19 cellular contexts compared by ENCODE assay signal in the genomic region with DNA sequence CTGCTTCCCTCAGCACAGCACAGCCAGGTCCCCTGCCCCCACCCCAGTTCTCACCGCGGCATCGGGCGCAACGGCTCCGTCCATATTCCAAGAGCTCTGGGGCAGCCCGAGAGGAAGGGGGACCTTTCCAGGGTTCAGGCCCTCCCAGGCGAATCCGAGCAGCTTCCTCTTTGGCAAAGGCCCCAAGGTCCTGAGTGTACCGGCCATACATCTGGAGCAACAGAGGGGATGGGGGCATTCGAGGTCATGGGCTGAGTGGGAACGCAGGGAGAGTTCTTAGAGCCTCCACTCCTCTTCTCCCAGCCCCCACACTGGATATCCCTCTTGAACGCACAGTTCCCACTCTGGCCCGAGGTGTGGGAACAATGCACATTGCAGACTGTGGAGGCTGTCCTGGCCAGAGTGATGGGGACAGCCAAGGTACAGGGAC. TPM values are rescaled to one million over a fixed set of nuclear protein-coding genes. Genes with fewer than 3 reads are reported as not detected.
DNase-seq lines count a peak whose midpoint lies in the region; ATAC-seq and TF ChIP-seq lines count a peak whose summit lies in the region.
"Had no signal": no experiment of that assay in that cellular context is flagged by ENCODE, and none has a peak within 500 bp of the region (broad histone marks: within the 10 kb centered on the region; RNA-seq: fewer than 3 reads in every experiment).

No MANE protein-coding gene starts in this region.

- TF ChIP-seq POLR2A in esophagus squamous epithelium (IDR thresholded peaks at IDR 0.05) = no peak

- H3K27me3 Mint-ChIP-seq in Caco-2 (ENCODE audit: insufficient read depth, unreplicated experiment) = no peaks in the 10 kb centered on the region
- H3K27me3 Mint-ChIP-seq in endodermal cell (ENCODE audit: insufficient read depth) = peaks cover 2% of the 10 kb centered on the region
- H3K27me3 Mint-ChIP-seq in neural progenitor cell (ENCODE audit: insufficient read depth, low read depth) = peaks cover 13% of the 10 kb centered on the region
- no peaks in the 10 kb centered on the region for H3K27me3 Mint-ChIP-seq in MCF 10A (ENCODE audit: insufficient read depth, unreplicated experiment)
- peaks cover 17% of the 10 kb centered on the region for H3K27me3 Mint-ChIP-seq in glutamatergic neuron (ENCODE audit: unreplicated experiment)

- peaks cover 11% of the 10 kb centered on the region for H3K4me1 Mint-ChIP-seq in Caco-2 (ENCODE audit: low read depth, unreplicated experiment)
- peaks cover 22% of the 10 kb centered on the region for H3K4me1 Mint-ChIP-seq in endodermal cell
- peaks cover 22% of the 10 kb centered on the region for H3K4me1 Mint-ChIP-seq in neural progenitor cell
- peaks cover 15% of the 10 kb centered on the region for H3K4me1 Mint-ChIP-seq in MCF 10A (ENCODE audit: insufficient read depth, unreplicated experiment)
- no peaks in the 10 kb centered on the region for H3K4me1 Mint-ChIP-seq in glutamatergic neuron (ENCODE audit: low read depth, unreplicated experiment)

- peak overlapping the region; percentile 28 for H3K4me3 Mint-ChIP-seq in Caco-2 (ENCODE audit: unreplicated experiment)
- peak overlapping the region; percentile 86 for H3K4me3 Mint-ChIP-seq in endodermal cell
- peak overlapping the region; percentile 55 for H3K4me3 Mint-ChIP-seq in neural progenitor cell
- H3K4me3 Mint-ChIP-seq in MCF 10A (ENCODE audit: unreplicated experiment) = no peak overlapping the region
- H3K4me3 Mint-ChIP-seq in glutamatergic neuron (ENCODE audit: unreplicated experiment) = no peak overlapping the region
- H3K4me3 Mint-ChIP-seq: HFFc6 had no signal

- H3F3A ChIP-seq in neural progenitor cell (ENCODE audit: low read depth) = peaks cover 37% of the 10 kb centered on the region

- no peak overlapping the region for H2AFZ ChIP-seq in neural progenitor cell (replicated peaks)

- no peak for ATAC-seq in RWPE2 (ENCODE audit: low read depth)
- no peak for ATAC-seq in GM18519 (IDR thresholded peaks at IDR 0.05; ENCODE audit: low FRiP score, unreplicated experiment)

- POLR2A ChIA-PET in Caco-2 (lab: Charles Lee) (no interaction called here), MCF 10A (lab: Yijun Ruan, JAX) (no interaction called here)

- H3K36me3 ChIP-seq in Caco-2 (ENCODE audit: control insufficient read depth, insufficient read depth, low read length) (peaks cover 1% of the 10 kb centered on the region; the same call in 1 of the 2 replicates), RWPE2 (ENCODE audit: low read depth) (peaks cover 10% of the 10 kb centered on the region), endodermal cell (ENCODE audit: control insufficient read depth, insufficient read depth, low read length) (peaks cover 38% of the 10 kb centered on the region), neural progenitor cell (no peaks in the 10 kb centered on the region), esophagus squamous epithelium (peaks cover 0 to 35% (median 0%) of the 10 kb centered on the region in 3 donors)

- CTCF ChIA-PET in Caco-2 (lab: Charles Lee) (no interaction called here), MCF 10A (lab: Yijun Ruan, JAX) (interaction anchor here (1.5 to 1.9 kb wide), 2 partner anchors 11 to 13 kb away, joined by 3 to 7 read pairs; no protein-coding TSS in a partner anchor)

- peak overlapping the region; percentile 84 for H3K4me2 ChIP-seq in neural progenitor cell

- H3K27me3 ChIP-seq in Caco-2 (replicated peaks; ENCODE audit: control insufficient read depth, insufficient read depth, low read length) = no peaks in the 10 kb centered on the region
- no peaks in the 10 kb centered on the region for H3K27me3 ChIP-seq in RWPE2 (ENCODE audit: insufficient read depth, poor library complexity, severe bottlenecking)
- H3K27me3 ChIP-seq in endodermal cell (ENCODE audit: control insufficient read depth, insufficient read depth, low read length, poor library complexity, severe bottlenecking) = no peaks in the 10 kb centered on the region
- no peaks in the 10 kb centered on the region for H3K27me3 ChIP-seq in neural progenitor cell
- H3K27me3 ChIP-seq in esophagus squamous epithelium = no peaks in the 10 kb centered on the region
- H3K27me3 ChIP-seq: MG63, Peyer's patch had no signal

- H3K4me3 ChIP-seq in Caco-2 (ENCODE audit: low read depth, low read length) = no peak overlapping the region
- H3K4me3 ChIP-seq in RWPE2 (ENCODE audit: severe bottlenecking) = no peak overlapping the region
- no peak overlapping the region for H3K4me3 ChIP-seq in endodermal cell (ENCODE audit: low read length)
- no peak overlapping the region for H3K4me3 ChIP-seq in neural progenitor cell
- no peak overlapping the region for H3K4me3 ChIP-seq in esophagus squamous epithelium
- H3K4me3 ChIP-seq: MG63 had no signal

- BruUV-seq in Caco-2 (replicated peaks; lab: Mats Ljungman, UMichigan) (no TSS peak), MCF 10A (replicated peaks; lab: Mats Ljungman, UMichigan) (no TSS peak)

- H3K36me3 Mint-ChIP-seq in Caco-2 (ENCODE audit: insufficient read depth, unreplicated experiment) (peaks cover 13% of the 10 kb centered on the region), endodermal cell (ENCODE audit: low read depth) (peaks cover 26% of the 10 kb centered on the region), neural progenitor cell (peaks cover 7% of the 10 kb centered on the region), MCF 10A (ENCODE audit: insufficient read depth, unreplicated experiment) (peaks cover 6% of the 10 kb centered on the region), glutamatergic neuron (ENCODE audit: unreplicated experiment) (no peaks in the 10 kb centered on the region)
- H3K36me3 Mint-ChIP-seq: CD14-positive monocyte had no signal

- H3K27ac ChIP-seq in RWPE2 (ENCODE audit: poor library complexity, severe bottlenecking) = no peak overlapping the region
- H3K27ac ChIP-seq in endodermal cell (ENCODE audit: low read depth, low read length) = no peak overlapping the region
- no peak overlapping the region for H3K27ac ChIP-seq in neural progenitor cell
- H3K27ac ChIP-seq in esophagus squamous epithelium = no peak overlapping the region
- H3K27ac ChIP-seq: Peyer's patch had no signal

- H3K9me3 Mint-ChIP-seq in Caco-2 (ENCODE audit: unreplicated experiment) (no peaks in the 10 kb centered on the region), endodermal cell (no peaks in the 10 kb centered on the region), neural progenitor cell (no peaks in the 10 kb centered on the region), MCF 10A (ENCODE audit: unreplicated experiment) (no peaks in the 10 kb centered on the region), glutamatergic neuron (ENCODE audit: unreplicated experiment) (peaks cover 13% of the 10 kb centered on the region)
- H3K9me3 Mint-ChIP-seq: HFFc6 had no signal

- H3K4me1 ChIP-seq in Caco-2 (no peaks in the 10 kb centered on the region), RWPE2 (ENCODE audit: insufficient read depth, poor library complexity, severe bottlenecking) (no peaks in the 10 kb centered on the region), endodermal cell (ENCODE audit: control insufficient read depth, insufficient read depth, low read length) (no peaks in the 10 kb centered on the region), neural progenitor cell (peaks cover 23% of the 10 kb centered on the region), esophagus squamous epithelium (peaks cover 12 to 37% (median 15%) of the 10 kb centered on the region in 3 donors)

- TF ChIP-seq CTCF in Caco-2 (IDR thresholded peaks at IDR 0.05; ENCODE audit: insufficient read depth in 1 of 2, low read depth in 1 of 2, low read length in 1 of 2, severe bottlenecking in 1 of 2, unreplicated experiment in 1 of 2) (no peak), RWPE2 (IDR thresholded peaks at IDR 0.05; ENCODE audit: poor library complexity, severe bottlenecking) (no peak), endodermal cell (conservative IDR thresholded peaks at IDR 0.05) (no peak), neural progenitor cell (IDR thresholded peaks at IDR 0.05) (no peak), esophagus squamous epithelium (IDR thresholded peaks at IDR 0.05) (no peak), MCF 10A (IDR thresholded peaks at IDR 0.05; ENCODE audit: unreplicated experiment) (no peak), glutamatergic neuron (IDR thresholded peaks at IDR 0.05; ENCODE audit: partially characterized antibody, unreplicated experiment) (no peak)

- 94 to 97% methylated on average over 5 to 14 of the region's 14 CpGs for WGBS in endodermal cell (ENCODE audit: insufficient coverage in 1 of 2, insufficient read length in 1 of 2), 2 experiments
- 80% methylated on average over 5 of the region's 14 CpGs; no CpG with 5 or more reads in 1 of the 2 donors for WGBS in esophagus squamous epithelium, 2 donors

- DNase-seq in Caco-2 (no peak), RWPE2 (ENCODE audit: low spot score) (peak; percentile 45), endodermal cell (no peak), neural progenitor cell (ENCODE audit: low spot score) (no peak), esophagus squamous epithelium (lab: John Stamatoyannopoulos, UW) (no peak), MCF 10A (ENCODE audit: unreplicated experiment) (no peak), glutamatergic neuron (no peak)
- DNase-seq: ACHN, AML-193, EL, HFFc6, MG63, NCI-H1092 treated with DMSO at 0.1 percent for 48 hours, NCI-H1694, NCI-H510A treated with DMSO at 0.1 percent for 48 hours, Peyer's patch, SHP77 treated with DMSO at 0.1 percent for 48 hours had no signal

- no peak overlapping the region for H3K27ac Mint-ChIP-seq in Caco-2 (ENCODE audit: unreplicated experiment)
- H3K27ac Mint-ChIP-seq in endodermal cell = no peak overlapping the region
- no peak overlapping the region for H3K27ac Mint-ChIP-seq in neural progenitor cell
- no peak overlapping the region for H3K27ac Mint-ChIP-seq in MCF 10A (ENCODE audit: low read depth, unreplicated experiment)
- no peak overlapping the region for H3K27ac Mint-ChIP-seq in glutamatergic neuron (ENCODE audit: unreplicated experiment)
- H3K27ac Mint-ChIP-seq: HFFc6 had no signal

- intact Hi-C loops in Caco-2 (cut with micrococcal nuclease; ENCODE audit: unreplicated experiment) = no loop called here
- intact Hi-C loops in esophagus squamous epithelium (cut with DNase I) = loop anchor here (10.0 kb wide), 1 partner anchor 54 kb away; no protein-coding TSS in a partner anchor
- intact Hi-C loops in MCF 10A (cut with micrococcal nuclease) = no loop called here

- H3K9ac ChIP-seq in endodermal cell (ENCODE audit: extremely low read depth, low read length, poor library complexity, severe bottlenecking) = no peak overlapping the region
- H3K9ac ChIP-seq in neural progenitor cell = no peak overlapping the region

- peaks cover 42% of the 10 kb centered on the region for H3K79me2 ChIP-seq in neural progenitor cell (ENCODE audit: low read depth)

- H3K9me3 ChIP-seq in Caco-2 (no peaks in the 10 kb centered on the region), RWPE2 (ENCODE audit: severe bottlenecking) (no peaks in the 10 kb centered on the region), endodermal cell (ENCODE audit: control insufficient read depth, low read length) (no peaks in the 10 kb centered on the region), neural progenitor cell (ENCODE audit: low read depth) (no peaks in the 10 kb centered on the region), esophagus squamous epithelium (no peaks in the 10 kb centered on the region)
- H3K9me3 ChIP-seq: MG63, Peyer's patch had no signal

- peaks cover 2% of the 10 kb centered on the region for H4K20me1 ChIP-seq in neural progenitor cell (ENCODE audit: low read depth)

RNA-seq across cellular contexts. Expression of a gene that starts 2.5 kb away (rescaled TPM):
- 23.0 and 28.6 TPM in 2 replicates for total RNA-seq in Caco-2 (2022)
- total RNA-seq in endodermal cell = 10 to 100 TPM; 32.4 to 38.4 TPM
- polyA plus RNA-seq in endodermal cell (2013, experiment 1 of 2) = 27.9 TPM
- 23.3 TPM for polyA plus RNA-seq in endodermal cell (2013, experiment 2 of 2)
- total RNA-seq in neural progenitor cell (ENCODE audit: low replicate concordance) = 16.5 and 38.2 TPM in 2 replicates
- 1 to 10 TPM; 2.1 to 4.2 (median 3.0) TPM for total RNA-seq in esophagus squamous epithelium
- 4.5 and 5.5 TPM in 2 replicates for total RNA-seq in MCF 10A (2022)
- total RNA-seq in glutamatergic neuron (ENCODE audit: unreplicated experiment) = 17.8 TPM

RNA-seq across cellular contexts. Expression of a gene that starts 2.6 kb away (rescaled TPM):
- total RNA-seq in Caco-2 (2022) (96.4 and 101 TPM in 2 replicates), endodermal cell (100 to 1,000 TPM in 1 of 2 donors, 10 to 100 TPM in 1; 95.9 to 117 TPM), neural progenitor cell (ENCODE audit: low replicate concordance) (128 and 173 TPM in 2 replicates), esophagus squamous epithelium (10 to 100 TPM; 49.5 to 98.5 (median 64.9) TPM), MCF 10A (2022) (81.5 and 91.5 TPM in 2 replicates), glutamatergic neuron (ENCODE audit: unreplicated experiment) (48.1 TPM)
- polyA plus RNA-seq in endodermal cell (2013, experiment 1 of 2) = 119 TPM
- 99.0 TPM for polyA plus RNA-seq in endodermal cell (2013, experiment 2 of 2)

RNA-seq across cellular contexts. Expression of a gene that starts 19.1 kb away (rescaled TPM):
- total RNA-seq in Caco-2 (2022) (1.4 and 1.6 TPM in 2 replicates), endodermal cell (1 to 10 TPM; 1.4 to 1.7 TPM), neural progenitor cell (ENCODE audit: low replicate concordance) (0.31 and 2.3 TPM in 2 replicates), esophagus squamous epithelium (under 1 TPM in 1 of 4 donors, not detected in 3; 0.57 TPM), MCF 10A (2022) (not detected in 2 replicates), glutamatergic neuron (ENCODE audit: unreplicated experiment) (1.6 TPM)
- polyA plus RNA-seq in endodermal cell (2013, experiment 1 of 2) = 1.2 TPM
- polyA plus RNA-seq in endodermal cell (2013, experiment 2 of 2) = 1.4 TPM
- total RNA-seq: HFFc6 had no signal
- polyA plus RNA-seq: CD14-positive monocyte had no signal

RNA-seq across cellular contexts. Expression of a gene that starts 20.9 kb away (rescaled TPM):
- 5.5 and 6.4 TPM in 2 replicates for total RNA-seq in Caco-2 (2022)
- 10 to 100 TPM in 1 of 2 donors, 1 to 10 TPM in 1; 5.0 to 17.4 TPM for total RNA-seq in endodermal cell
- polyA plus RNA-seq in endodermal cell (2013, experiment 1 of 2) = 8.2 TPM
- 6.7 TPM for polyA plus RNA-seq in endodermal cell (2013, experiment 2 of 2)
- total RNA-seq in neural progenitor cell (ENCODE audit: low replicate concordance) = 2.3 and 6.8 TPM in 2 replicates
- total RNA-seq in esophagus squamous epithelium = 10 to 100 TPM in 1 of 4 donors, 1 to 10 TPM in 1, under 1 TPM in 2; 0.11 to 10.7 (median 2.8) TPM
- total RNA-seq in MCF 10A (2022) = not detected in 2 replicates
- 47.1 TPM for total RNA-seq in glutamatergic neuron (ENCODE audit: unreplicated experiment)
- polyA plus RNA-seq: CD14-positive monocyte had no signal

RNA-seq across cellular contexts. Expression of a gene that starts 21.5 kb away (rescaled TPM):
- total RNA-seq in Caco-2 (2022) (6.1 and 6.7 TPM in 2 replicates), endodermal cell (10 to 100 TPM; 18.3 to 24.1 TPM), neural progenitor cell (ENCODE audit: low replicate concordance) (17.2 and 37.7 TPM in 2 replicates), esophagus squamous epithelium (10 to 100 TPM in 2 of 4 donors, 1 to 10 TPM in 2; 7.4 to 20.2 (median 10.4) TPM), MCF 10A (2022) (11.1 and 12.9 TPM in 2 replicates), glutamatergic neuron (ENCODE audit: unreplicated experiment) (51.4 TPM)
- polyA plus RNA-seq in endodermal cell (2013, experiment 1 of 2) = 28.0 TPM
- 25.5 TPM for polyA plus RNA-seq in endodermal cell (2013, experiment 2 of 2)

Comparison
In these comparisons a context has a peak if more than half of its experiments do, and no peak if none do; other contexts are left out.
1. H3K4me3 Mint-ChIP-seq: peak in Caco-2 (single experiment), endodermal cell (single experiment) and neural progenitor cell (single experiment); none in MCF 10A (single experiment) and glutamatergic neuron (single experiment).